ENCODE assay signal across 1 cellular context in the genomic region with DNA sequence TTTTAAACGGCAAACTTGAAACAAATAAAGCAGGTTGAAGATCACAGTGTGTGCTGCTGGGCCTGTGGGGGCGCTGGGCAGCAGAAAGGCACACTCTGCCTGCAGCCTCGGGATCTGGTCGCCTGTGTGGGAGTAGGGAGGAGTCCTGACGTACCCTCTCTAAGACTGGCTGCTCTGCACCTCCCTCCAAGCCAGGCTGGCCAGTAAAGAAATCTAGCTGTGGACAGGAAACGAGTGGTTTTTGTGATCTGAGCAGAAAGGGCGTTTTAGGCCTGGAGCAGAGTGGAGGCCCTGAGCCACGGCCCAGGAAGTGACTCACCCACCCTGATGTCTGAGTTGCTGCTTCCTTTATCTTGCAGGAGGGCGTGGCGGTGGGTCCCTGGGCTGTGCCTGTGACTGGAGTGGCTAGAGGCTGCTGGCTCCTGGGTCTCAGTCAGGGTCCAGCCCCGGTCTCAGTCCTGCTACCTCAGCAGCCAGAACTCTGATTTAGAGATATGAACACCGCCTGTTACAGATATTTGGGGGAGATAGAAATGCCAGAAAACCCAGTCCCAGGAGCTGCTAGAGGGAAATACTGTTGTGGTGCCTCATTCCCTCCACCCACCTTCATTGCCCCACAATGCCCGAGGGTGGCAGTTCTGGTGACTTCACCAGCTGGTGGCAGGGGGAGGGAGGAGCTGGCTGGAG.
TF ChIP-seq lines count a peak whose summit lies in the region.

No MANE protein-coding gene starts in this region.

TF ChIP-seq in H1, 55 proteins besides CTCF, POLR2A, EP300 and RAD21:
- TF ChIP-seq TAF1 (IDR thresholded peaks at IDR 0.05; ENCODE audit: low read depth, low read length) (no peak), TBP (IDR thresholded peaks at IDR 0.05; ENCODE audit: low read depth, low read length) (0 out of 2 replicates have a peak, but pooled peaks have one; percentile 40), ASH2L (IDR thresholded peaks at IDR 0.05; ENCODE audit: low read length) (peak; percentile 42), SP1 (IDR thresholded peaks at IDR 0.05; ENCODE audit: low read depth, low read length) (no peak), CREB1 (IDR thresholded peaks at IDR 0.05) (0 out of 2 replicates have a peak, but pooled peaks have one; percentile 7), JUND (IDR thresholded peaks at IDR 0.05; ENCODE audit: low read length) (0 out of 2 replicates have a peak, but pooled peaks have one; percentile 21), BACH1 (IDR thresholded peaks at IDR 0.05; ENCODE audit: low read length) (no peak), POLR2AphosphoS5 (IDR thresholded peaks at IDR 0.05; ENCODE audit: low read depth, low read length) (no peak; the same call in 1 of the 2 replicates), HDAC2 (IDR thresholded peaks at IDR 0.05; ENCODE audit: borderline replicate concordance in 1 of 2, low read depth in 2 of 2, low read length in 2 of 2) (0 out of 4 replicates have a peak, but pooled peaks of 1 of the 2 experiments have one; percentile 74)
